In genomic region chr6:37819802-37820712, GRCh38 we compare ENCODE assay signal across 1 cellular context.
A peak's percentile ranks its signal among the peaks of the same experiment; 100 is the strongest.
TF ChIP-seq lines count a peak whose summit lies in the region.

No MANE protein-coding gene starts in this region.

TF ChIP-seq in GM12878, 131 proteins besides CTCF, POLR2A, EP300 and RAD21 (continued from another document):
- TF ChIP-seq, protein P1, sequence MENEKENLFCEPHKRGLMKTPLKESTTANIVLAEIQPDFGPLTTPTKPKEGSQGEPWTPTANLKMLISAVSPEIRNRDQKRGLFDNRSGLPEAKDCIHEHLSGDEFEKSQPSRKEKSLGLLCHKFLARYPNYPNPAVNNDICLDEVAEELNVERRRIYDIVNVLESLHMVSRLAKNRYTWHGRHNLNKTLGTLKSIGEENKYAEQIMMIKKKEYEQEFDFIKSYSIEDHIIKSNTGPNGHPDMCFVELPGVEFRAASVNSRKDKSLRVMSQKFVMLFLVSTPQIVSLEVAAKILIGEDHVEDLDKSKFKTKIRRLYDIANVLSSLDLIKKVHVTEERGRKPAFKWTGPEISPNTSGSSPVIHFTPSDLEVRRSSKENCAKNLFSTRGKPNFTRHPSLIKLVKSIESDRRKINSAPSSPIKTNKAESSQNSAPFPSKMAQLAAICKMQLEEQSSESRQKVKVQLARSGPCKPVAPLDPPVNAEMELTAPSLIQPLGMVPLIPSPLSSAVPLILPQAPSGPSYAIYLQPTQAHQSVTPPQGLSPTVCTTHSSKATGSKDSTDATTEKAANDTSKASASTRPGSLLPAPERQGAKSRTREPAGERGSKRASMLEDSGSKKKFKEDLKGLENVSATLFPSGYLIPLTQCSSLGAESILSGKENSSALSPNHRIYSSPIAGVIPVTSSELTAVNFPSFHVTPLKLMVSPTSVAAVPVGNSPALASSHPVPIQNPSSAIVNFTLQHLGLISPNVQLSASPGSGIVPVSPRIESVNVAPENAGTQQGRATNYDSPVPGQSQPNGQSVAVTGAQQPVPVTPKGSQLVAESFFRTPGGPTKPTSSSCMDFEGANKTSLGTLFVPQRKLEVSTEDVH (IDR thresholded peaks at IDR 0.05; ENCODE audit: low read depth, partially characterized antibody) = no peak
- no peak for TF ChIP-seq CHD4 (IDR thresholded peaks at IDR 0.05)
- TF ChIP-seq DPF2 (IDR thresholded peaks at IDR 0.05) = peak; percentile 17; the same call in 1 of the 2 replicates
- peak; percentile 79 for TF ChIP-seq IKZF1 (conservative IDR thresholded peaks at IDR 0.05)
- 0 out of 2 replicates have a peak, but pooled peaks have one; percentile 18 for TF ChIP-seq YY1 (IDR thresholded peaks at IDR 0.05; ENCODE audit: low read depth, low read length)
- TF ChIP-seq EED (IDR thresholded peaks at IDR 0.05; ENCODE audit: low read depth) = peak; percentile 45; the same call in 1 of the 2 replicates
- TF ChIP-seq CHD2 (IDR thresholded peaks at IDR 0.05; ENCODE audit: borderline replicate concordance, low read depth, low read length) = 0 out of 2 replicates have a peak, but pooled peaks have one; percentile 40
- TF ChIP-seq, protein P2, sequence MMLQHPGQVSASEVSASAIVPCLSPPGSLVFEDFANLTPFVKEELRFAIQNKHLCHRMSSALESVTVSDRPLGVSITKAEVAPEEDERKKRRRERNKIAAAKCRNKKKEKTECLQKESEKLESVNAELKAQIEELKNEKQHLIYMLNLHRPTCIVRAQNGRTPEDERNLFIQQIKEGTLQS (IDR thresholded peaks at IDR 0.05; ENCODE audit: borderline replicate concordance, extremely low read depth, low read depth, low read length) = no peak
- TF ChIP-seq BCL11A (IDR thresholded peaks at IDR 0.05; ENCODE audit: low read depth, low read length) = no peak
- 0 out of 2 replicates have a peak, but pooled peaks have one; percentile 33 for TF ChIP-seq PAX8 (IDR thresholded peaks at IDR 0.05)
- 0 out of 2 replicates have a peak, but pooled peaks have one; percentile 26 for TF ChIP-seq SMARCA5 (IDR thresholded peaks at IDR 0.05)
- 0 out of 2 replicates have a peak, but pooled peaks have one; percentile 37 for TF ChIP-seq NBN (IDR thresholded peaks at IDR 0.05)
- TF ChIP-seq IKZF2 (IDR thresholded peaks at IDR 0.05) = peak; percentile 68 to 74
- TF ChIP-seq IRF3 (IDR thresholded peaks at IDR 0.05) = no peak
- 0 out of 2 replicates have a peak, but pooled peaks have one; percentile 11 for TF ChIP-seq MTA2 (IDR thresholded peaks at IDR 0.05; ENCODE audit: low read depth)
- TF ChIP-seq LARP7 (IDR thresholded peaks at IDR 0.05) = no peak
- TF ChIP-seq HDAC2 (IDR thresholded peaks at IDR 0.05) = no peak
- TF ChIP-seq NKRF (conservative IDR thresholded peaks at IDR 0.05) = peak; percentile 52; the same call in 1 of the 2 replicates
- TF ChIP-seq MEF2A (IDR thresholded peaks at IDR 0.05; ENCODE audit: insufficient read depth, low read depth, low read length) = no peak
- no peak for TF ChIP-seq HDAC6 (IDR thresholded peaks at IDR 0.05; ENCODE audit: unreplicated experiment)
- peak; percentile 31 to 42; a peak in 2 of 4 replicates for TF ChIP-seq BHLHE40 (IDR thresholded peaks at IDR 0.05; ENCODE audit: borderline replicate concordance in 1 of 2, low read depth in 2 of 2, low read length in 1 of 2)
- TF ChIP-seq RELB (IDR thresholded peaks at IDR 0.05; ENCODE audit: low read depth) = 0 out of 2 replicates have a peak, but pooled peaks have one; percentile 21
- TF ChIP-seq ATF7 (IDR thresholded peaks at IDR 0.05; ENCODE audit: low read depth) = peak; percentile 17; the same call in 1 of the 2 replicates
